Comparison of ENCODE assay signal across 9 cellular contexts in the genomic region with DNA sequence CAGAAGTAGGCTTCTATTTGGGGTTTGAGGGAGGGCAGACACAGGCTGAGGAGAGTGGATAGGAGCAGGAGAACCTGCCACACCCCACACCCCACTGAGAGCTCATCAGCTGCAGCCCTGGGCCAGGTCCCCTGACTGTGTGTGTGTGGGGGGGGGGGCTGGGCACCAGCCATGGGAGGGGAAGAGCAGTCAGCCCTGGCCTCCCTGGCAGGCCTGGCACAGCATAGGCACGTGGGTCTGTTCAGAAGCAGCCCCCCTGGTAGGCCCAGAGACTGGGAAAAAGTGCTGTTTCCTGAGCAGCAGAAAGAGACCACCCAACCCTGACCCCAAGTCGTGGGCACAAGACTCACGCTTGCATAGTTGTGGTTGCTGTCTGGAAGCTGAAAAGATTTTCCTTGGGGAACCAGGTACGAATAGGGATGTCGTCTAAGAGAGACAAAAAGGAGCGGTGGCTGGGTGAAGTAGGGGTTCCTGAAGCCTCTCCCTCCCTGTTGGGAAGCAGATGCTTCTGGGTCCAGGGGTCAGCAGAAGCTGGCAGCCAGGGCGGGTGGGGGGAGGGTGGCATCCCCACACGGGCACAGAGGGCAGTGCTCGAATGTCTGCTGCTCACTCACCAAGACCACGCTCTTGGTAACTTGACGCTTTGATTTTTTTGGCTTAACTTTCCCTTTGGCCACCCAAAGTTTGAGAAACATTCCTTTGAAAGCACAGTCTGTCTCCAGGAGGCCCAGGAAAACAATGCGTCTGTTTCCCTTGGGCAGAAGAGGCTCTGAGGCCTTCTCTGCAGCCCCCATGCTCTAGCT. TPM values are rescaled to one million over a fixed set of nuclear protein-coding genes. Genes with fewer than 3 reads are reported as not detected.
DNase-seq lines count a peak whose midpoint lies in the region; ATAC-seq and TF ChIP-seq lines count a peak whose summit lies in the region.
"Had no signal": no experiment of that assay in that cellular context is flagged by ENCODE, and none has a peak within 500 bp of the region (broad histone marks: within the 10 kb centered on the region; RNA-seq: fewer than 3 reads in every experiment).

No MANE protein-coding gene starts in this region.

- H3K4me3 Mint-ChIP-seq in nephron progenitor cell = peak overlapping the region; percentile 66

- H3K27ac ChIP-seq in cingulate gyrus (ENCODE audit: low read depth, low read length) = peak overlapping the region; percentile 81

- TF ChIP-seq CTCF in AG04449 (IDR thresholded peaks at IDR 0.05; ENCODE audit: insufficient read depth, low read length, missing control alignments) (no peak), nephron progenitor cell (IDR thresholded peaks at IDR 0.05) (no peak)

- peaks cover 19% of the 10 kb centered on the region for H3K4me1 Mint-ChIP-seq in nephron progenitor cell

- no peak overlapping the region for H3K27ac Mint-ChIP-seq in nephron progenitor cell

- H3K9me3 Mint-ChIP-seq in nephron progenitor cell = no peaks in the 10 kb centered on the region

- no peak for DNase-seq in AG04449 (ENCODE audit: low read depth, low spot score)
- peak; percentile 54 for DNase-seq in EH (ENCODE audit: low read depth)
- no peak for DNase-seq in nephron progenitor cell
- DNase-seq in left lobe of liver (ENCODE audit: low spot score) = no peak
- DNase-seq in activated CD8-positive, alpha-beta memory T cell treated with anti-CD3 and anti-CD28 coated beads, Interleukin-2, amount 50 U/mL, for 4 hours = no peak
- DNase-seq: GF-D8 had no signal

- ATAC-seq in HG02798 (IDR thresholded peaks at IDR 0.05; ENCODE audit: poor library complexity, unreplicated experiment) (no peak), left lobe of liver (no peak), GM18502 (IDR thresholded peaks at IDR 0.05; ENCODE audit: poor library complexity, unreplicated experiment) (no peak)

- CTCF ChIA-PET in AG04449 (lab: Yijun Ruan, JAX) = interaction anchor here (1.1 to 5.3 kb wide), 3 partner anchors 11 to 78 kb away, joined by 3 to 25 read pairs (median 4); partner anchors contain the start of genes EXD3 and NOXA1

- H3K4me3 ChIP-seq in AG04449 (ENCODE audit: low read depth, low read length) = peak overlapping the region; percentile 15; the same call in 1 of the 2 replicates

- peaks cover 4% of the 10 kb centered on the region for H3K27me3 Mint-ChIP-seq in nephron progenitor cell (ENCODE audit: low read depth, poor library complexity)

- POLR2A ChIA-PET in AG04449 (lab: Yijun Ruan, JAX) = interaction anchor here (1.1 kb wide), 1 partner anchor 33 kb away, joined by 3 read pairs; the partner anchor contains the start of genes EXD3 and NOXA1

- peaks cover 16% of the 10 kb centered on the region for H3K36me3 Mint-ChIP-seq in nephron progenitor cell (ENCODE audit: low read depth)

RNA-seq across cellular contexts. Expression of gene NSMF, which starts 2.9 kb away (rescaled TPM):
- total RNA-seq in left lobe of liver = 23.0 TPM

RNA-seq across cellular contexts. Expression of gene ENTPD8, which starts 15.1 kb away (rescaled TPM):
- 9.0 TPM for total RNA-seq in left lobe of liver

RNA-seq across cellular contexts. Expression of gene NOXA1, which starts 33.1 kb away (rescaled TPM):
- total RNA-seq in left lobe of liver = 6.0 TPM

RNA-seq across cellular contexts. Expression of gene EXD3, which starts 33.3 kb away (rescaled TPM):
- 19.3 TPM for total RNA-seq in left lobe of liver
